15 cellular contexts compared by ENCODE assay signal in the genomic region with DNA sequence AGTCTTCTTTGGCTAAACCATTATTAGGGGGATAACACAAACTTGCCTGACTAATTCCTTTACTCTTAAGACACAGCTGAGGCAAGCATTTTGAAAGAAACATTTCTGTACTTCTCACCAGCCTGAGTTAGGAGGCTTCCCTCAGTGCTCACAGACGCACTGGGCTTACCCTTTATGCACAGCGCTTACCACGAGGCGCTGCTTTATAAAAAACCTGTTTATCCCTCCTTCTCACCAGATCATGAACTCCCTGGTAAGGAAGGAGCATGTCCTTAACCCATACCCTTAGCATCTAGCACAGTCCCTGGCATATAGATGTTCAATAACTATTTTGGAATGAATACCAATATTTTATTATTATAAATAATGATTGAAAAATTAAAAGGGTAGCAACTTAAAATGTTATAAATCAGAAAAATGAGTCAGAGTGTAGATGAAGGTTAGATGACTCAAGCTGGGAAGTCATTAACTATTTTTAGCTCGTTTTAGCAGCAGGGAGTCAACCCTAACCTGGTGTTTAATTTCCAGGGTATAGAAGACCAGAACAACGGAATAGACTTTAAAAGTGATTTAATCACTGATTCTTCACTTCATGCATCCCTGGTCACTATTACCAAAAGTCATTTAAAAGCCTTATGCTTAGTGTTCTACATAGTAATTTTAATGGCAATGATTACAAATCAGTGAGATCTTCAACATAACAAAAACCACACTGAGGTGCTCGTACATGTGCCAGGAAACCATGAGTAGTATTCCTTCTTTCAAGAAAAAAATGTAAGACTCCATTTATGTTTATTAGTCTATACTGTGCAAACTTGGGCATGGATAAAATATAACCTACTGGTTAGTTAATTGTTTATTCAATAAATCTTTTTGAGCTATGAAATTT. TPM values are rescaled to one million over a fixed set of nuclear protein-coding genes. Genes with fewer than 3 reads are reported as not detected.
A peak's percentile ranks its signal among the peaks of the same experiment; 100 is the strongest.
DNase-seq lines count a peak whose midpoint lies in the region; ATAC-seq and TF ChIP-seq lines count a peak whose summit lies in the region.
"Had no signal": no experiment of that assay in that cellular context is flagged by ENCODE, and none has a peak within 500 bp of the region (broad histone marks: within the 10 kb centered on the region; RNA-seq: fewer than 3 reads in every experiment).

No MANE protein-coding gene starts in this region.

- no peak for TF ChIP-seq POLR2A in HCT116 (IDR thresholded peaks at IDR 0.05; ENCODE audit: borderline replicate concordance, extremely low read depth, insufficient read depth, insufficient read length)
- no peak for TF ChIP-seq POLR2A in sigmoid colon (IDR thresholded peaks at IDR 0.05)

- TF ChIP-seq RAD21 in HCT116 (IDR thresholded peaks at IDR 0.05; ENCODE audit: low read depth): no peak

- no peak overlapping the region for H3K9ac ChIP-seq in HCT116 (ENCODE audit: low read length)

- no peaks in the 10 kb centered on the region for H4K20me1 ChIP-seq in HCT116 (ENCODE audit: insufficient read depth)

- no peaks in the 10 kb centered on the region for H3K9me3 Mint-ChIP-seq in activated T-cell treated with anti-CD3 and anti-CD28 coated beads, Interleukin-2, amount 50 U/mL, for 4 hours
- H3K9me3 Mint-ChIP-seq: CD8-positive, alpha-beta memory T cell had no signal

- peaks cover 2% of the 10 kb centered on the region for H3K4me1 Mint-ChIP-seq in activated T-cell treated with anti-CD3 and anti-CD28 coated beads, Interleukin-2, amount 50 U/mL, for 4 hours (ENCODE audit: low read depth)

- H3K9me3 ChIP-seq in HCT116 (ENCODE audit: control insufficient read depth in 1 of 2, insufficient read depth in 1 of 2, low read depth in 1 of 2, low read length in 2 of 2) (no peaks in the 10 kb centered on the region), sigmoid colon (no peaks in the 10 kb centered on the region)
- H3K9me3 ChIP-seq in effector memory CD4-positive, alpha-beta T cell (ENCODE audit: control insufficient read depth, low read length): no peaks in the 10 kb centered on the region
- H3K9me3 ChIP-seq: suprapubic skin had no signal

- H3K27me3 Mint-ChIP-seq in activated T-cell treated with anti-CD3 and anti-CD28 coated beads, Interleukin-2, amount 50 U/mL, for 4 hours (ENCODE audit: low read depth): peaks cover 42% of the 10 kb centered on the region

- no peak for DNase-seq in HCT116 (ENCODE audit: low read depth, low spot score)
- peak; percentile 60 for DNase-seq in RKO (ENCODE audit: low spot score)
- DNase-seq in fibroblast of mammary gland (ENCODE audit: low read depth): peak; percentile 71
- DNase-seq in sigmoid colon: no peak
- DNase-seq in effector memory CD4-positive, alpha-beta T cell: no peak
- DNase-seq in GM10248 (ENCODE audit: extremely low spot score): no peak
- DNase-seq in activated T-cell treated with anti-CD3 and anti-CD28 coated beads, Interleukin-2, amount 50 U/mL, for 4 hours: no peak
- DNase-seq: activated CD4-positive, alpha-beta T cell treated with anti-CD3 and anti-CD28 coated beads, Interleukin-2, amount 50 U/mL, for 48 hours; activated gamma-delta T cell treated with Interleukin-2 at 50 U/mL for 16 hours; CD8-positive, alpha-beta memory T cell; NCI-H2029; T-helper 2 cell had no signal

- H3K36me3 ChIP-seq in HCT116 (ENCODE audit: control insufficient read depth in 1 of 2, insufficient read depth in 2 of 2, low read length in 2 of 2): no peaks in the 10 kb centered on the region
- no peaks in the 10 kb centered on the region for H3K36me3 ChIP-seq in sigmoid colon
- H3K36me3 ChIP-seq in effector memory CD4-positive, alpha-beta T cell (ENCODE audit: control insufficient read depth, insufficient read depth, low read length): no peaks in the 10 kb centered on the region
- H3K36me3 ChIP-seq: suprapubic skin had no signal

- H3K4me2 ChIP-seq in HCT116 (ENCODE audit: low read length): peak overlapping the region; percentile 53
- H3K4me2 ChIP-seq: hepatocyte had no signal

- H3K4me1 ChIP-seq in HCT116 (ENCODE audit: control insufficient read depth in 1 of 2, insufficient read depth in 2 of 2, low read length in 2 of 2) (peaks cover 9 to 22% of the 10 kb centered on the region in 2 experiments), sigmoid colon (peaks cover 0 to 30% (median 16%) of the 10 kb centered on the region in 4 donors)
- H3K4me1 ChIP-seq in effector memory CD4-positive, alpha-beta T cell (ENCODE audit: control insufficient read depth, insufficient read depth, low read length, poor library complexity, severe bottlenecking): peaks cover 5% of the 10 kb centered on the region

- peak overlapping the region; percentile 69 for H2AFZ ChIP-seq in HCT116 (ENCODE audit: low read depth, low read length, poor library complexity, severe bottlenecking)
- H2AFZ ChIP-seq: hepatocyte had no signal

- no peaks in the 10 kb centered on the region; the same call in 1 of the 2 replicates for H3K79me2 ChIP-seq in HCT116 (ENCODE audit: insufficient read depth, low read length)
- H3K79me2 ChIP-seq: hepatocyte had no signal

- H3K27ac ChIP-seq in HCT116 (ENCODE audit: low read depth, low read length): no peak overlapping the region
- H3K27ac ChIP-seq in sigmoid colon: peak overlapping the region in 3 of 4 donors; percentile 8 to 73 (median 63)
- H3K27ac ChIP-seq in effector memory CD4-positive, alpha-beta T cell (ENCODE audit: insufficient read depth, low read length, poor library complexity, severe bottlenecking): no peak overlapping the region
- H3K27ac ChIP-seq: hepatocyte, suprapubic skin had no signal

- RAD21 ChIA-PET in HCT116 (lab: Charles Lee; ENCODE audit: low non-redundant PET in 1 of 2, low total read pairs in 2 of 2, uncharacterized antibody in 2 of 2, unreplicated experiment in 2 of 2): interaction anchor here in 1 of 2 experiments (0.9 kb wide), 1 partner anchor 42 kb away, joined by 3 read pairs; no protein-coding TSS in a partner anchor

- no peaks in the 10 kb centered on the region for H3K27me3 ChIP-seq in HCT116 (ENCODE audit: insufficient read depth, low read length)
- no peaks in the 10 kb centered on the region for H3K27me3 ChIP-seq in sigmoid colon
- H3K27me3 ChIP-seq in effector memory CD4-positive, alpha-beta T cell (replicated peaks; ENCODE audit: control insufficient read depth, insufficient read depth, low read length, poor library complexity, severe bottlenecking): peaks cover 5% of the 10 kb centered on the region
- H3K27me3 ChIP-seq: hepatocyte, suprapubic skin had no signal

- CTCF ChIA-PET in HCT116 (lab: Charles Lee) (no interaction called here), GM10248 (lab: Yijun Ruan, JAX) (interaction anchor here (1.5 to 2.3 kb wide), 2 partner anchors 31 to 35 kb away, joined by 3 to 7 read pairs; no protein-coding TSS in a partner anchor)

- no peak for TF ChIP-seq EP300 in sigmoid colon (IDR thresholded peaks at IDR 0.05)

- POLR2A ChIA-PET in HCT116 (lab: Charles Lee): interaction anchor here (0.6 kb wide), 1 partner anchor 213 kb away, joined by 3 read pairs; no protein-coding TSS in a partner anchor
- POLR2A ChIA-PET in GM10248 (lab: Yijun Ruan, JAX): no interaction called here

- intact Hi-C loops in HCT116 (cut with micrococcal nuclease) (loop anchor here (10.0 kb wide), 1 partner anchor 615 kb away; no protein-coding TSS in a partner anchor), sigmoid colon (cut with DNase I) (loop anchor here (5.0 to 10.0 kb wide), 4 partner anchors 83 to 633 kb away; a partner anchor contains a TSS)

- 70 to 72% methylated on average over 7 of the region's 7 CpGs for WGBS in sigmoid colon, 2 donors

- no peaks in the 10 kb centered on the region for H3K36me3 Mint-ChIP-seq in activated T-cell treated with anti-CD3 and anti-CD28 coated beads, Interleukin-2, amount 50 U/mL, for 4 hours (ENCODE audit: insufficient read depth)
- H3K36me3 Mint-ChIP-seq: CD8-positive, alpha-beta memory T cell had no signal

- H3K4me3 Mint-ChIP-seq in activated T-cell treated with anti-CD3 and anti-CD28 coated beads, Interleukin-2, amount 50 U/mL, for 4 hours: no peak overlapping the region
- H3K4me3 Mint-ChIP-seq: CD8-positive, alpha-beta memory T cell had no signal

- no peak overlapping the region for H3K4me3 ChIP-seq in HCT116 (replicated peaks in 1 of 2; ENCODE audit: low read depth in 1 of 2, low read length in 2 of 2)
- H3K4me3 ChIP-seq in fibroblast of mammary gland (ENCODE audit: control insufficient read depth, low read depth, low read length): no peak overlapping the region
- H3K4me3 ChIP-seq in sigmoid colon: no peak overlapping the region
- no peak overlapping the region for H3K4me3 ChIP-seq in effector memory CD4-positive, alpha-beta T cell (ENCODE audit: insufficient read depth, low read depth, low read length, poor library complexity, severe bottlenecking)
- H3K4me3 ChIP-seq: hepatocyte, suprapubic skin had no signal

- no TSS peak for BruUV-seq in HCT116 (replicated peaks; lab: Mats Ljungman, UMichigan)

- ATAC-seq in HCT116: no peak
- no peak for ATAC-seq in activated T-cell treated with anti-CD3 and anti-CD28 coated beads, Interleukin-2, amount 50 U/mL, for 4 hours
- ATAC-seq: HepG2 had no signal

- TF ChIP-seq CTCF in HCT116 (IDR thresholded peaks at IDR 0.05 in 2 of 3, conservative IDR thresholded peaks at IDR 0.05 in 1 of 3; ENCODE audit: borderline replicate concordance in 1 of 3, insufficient read depth in 1 of 3, low read depth in 2 of 3, low read length in 2 of 3): no peak
- no peak for TF ChIP-seq CTCF in fibroblast of mammary gland (conservative IDR thresholded peaks at IDR 0.05; ENCODE audit: control insufficient read depth, insufficient read depth, low read depth, low read length)
- TF ChIP-seq CTCF in sigmoid colon (IDR thresholded peaks at IDR 0.05): no peak
- TF ChIP-seq CTCF in GM10248 (IDR thresholded peaks at IDR 0.05; ENCODE audit: control extremely low read depth, extremely low read depth, low read depth, missing control alignments): no peak

- H3K9me2 ChIP-seq in HCT116 (ENCODE audit: insufficient read depth): no peaks in the 10 kb centered on the region

TF ChIP-seq in HCT116, 20 proteins besides CTCF, POLR2A, EP300 and RAD21 (continues in another document):
- TF ChIP-seq YY1 (IDR thresholded peaks at IDR 0.05; ENCODE audit: extremely low read depth, insufficient replicate concordance, low read depth, low read length) (no peak), SRF (IDR thresholded peaks at IDR 0.05; ENCODE audit: low read depth) (no peak), TCF7L2 (IDR thresholded peaks at IDR 0.05; ENCODE audit: borderline replicate concordance, extremely low read depth, insufficient read depth, insufficient read length) (no peak), FOSL1 (IDR thresholded peaks at IDR 0.05; ENCODE audit: low read depth) (peak; percentile 81), CBX3 (IDR thresholded peaks at IDR 0.05; ENCODE audit: low read depth) (peak; percentile 17; the same call in 1 of the 2 replicates), ZFX (IDR thresholded peaks at IDR 0.05) (no peak)

RNA-seq across cellular contexts. Expression of a gene that starts 4.1 kb away (rescaled TPM):
- total RNA-seq in HCT116 (2021; ENCODE audit: unreplicated experiment) (64.1 TPM), sigmoid colon (10 to 100 TPM; 61.0 to 98.9 (median 73.8) TPM)
- polyA plus RNA-seq in HCT116 (2012): 86.8 and 90.6 TPM in 2 replicates
- 10 to 100 TPM in 2 of 3 donors, 1 to 10 TPM in 1; 8.1 to 21.8 (median 13.8) TPM for polyA plus RNA-seq in sigmoid colon
- total RNA-seq in activated T-cell treated with anti-CD3 and anti-CD28 coated beads, Interleukin-2, amount 50 U/mL, for 4 hours: under 1 TPM; 0.65 to 0.79 (median 0.66) TPM
- total RNA-seq: CD8-positive, alpha-beta memory T cell had no signal

Comparison
In these comparisons a context has a peak if more than half of its experiments do, and no peak if none do; other contexts are left out.
1. DNase-seq: peak in RKO (single experiment) and fibroblast of mammary gland (single experiment); none in HCT116 (single experiment), sigmoid colon (single experiment), effector memory CD4-positive, alpha-beta T cell (0 of 3), GM10248 (single experiment) and activated T-cell treated with anti-CD3 and anti-CD28 coated beads, Interleukin-2, amount 50 U/mL, for 4 hours (single experiment).
2. H3K27ac ChIP-seq: peak in sigmoid colon (3 of 4); none in HCT116 (single experiment) and effector memory CD4-positive, alpha-beta T cell (single experiment).
3. RNA of a gene that starts 4.1 kb away (total RNA-seq): 61.0 to 98.9 TPM in sigmoid colon and 64.1 TPM in HCT116 (single experiment); 0.65 to 0.79 TPM in activated T-cell treated with anti-CD3 and anti-CD28 coated beads, Interleukin-2, amount 50 U/mL, for 4 hours; every median in the first group is over 10 times any median in the second.